9 cellular contexts compared by ENCODE assay signal in genomic region chr1:151069103-151069486, GRCh38. TPM values are rescaled to one million over a fixed set of nuclear protein-coding genes. Genes with fewer than 3 reads are reported as not detected.
A peak's percentile ranks its signal among the peaks of the same experiment; 100 is the strongest.
DNase-seq lines count a peak whose midpoint lies in the region; ATAC-seq and TF ChIP-seq lines count a peak whose summit lies in the region.
"Had no signal": no experiment of that assay in that cellular context is flagged by ENCODE, and none has a peak within 500 bp of the region (broad histone marks: within the 10 kb centered on the region; RNA-seq: fewer than 3 reads in every experiment).

No MANE protein-coding gene starts in this region.

- H3K27me3 ChIP-seq in PC-9 (ENCODE audit: insufficient read depth, low read depth) (no peaks in the 10 kb centered on the region), endodermal cell (ENCODE audit: control insufficient read depth, insufficient read depth, low read length, poor library complexity, severe bottlenecking) (no peaks in the 10 kb centered on the region)

- intact Hi-C loops in PC-9 (cut with micrococcal nuclease; ENCODE audit: unreplicated experiment) = loop anchor here (10.0 kb wide), 1 partner anchor 504 kb away; no protein-coding TSS in a partner anchor

- H4K20me1 ChIP-seq in PC-9 (ENCODE audit: insufficient read depth) = no peaks in the 10 kb centered on the region

- POLR2A ChIA-PET in PC-9 (lab: Charles Lee; ENCODE audit: unreplicated experiment) = no interaction called here

- CTCF ChIA-PET in PC-9 (lab: Charles Lee) = no interaction called here

- no peaks in the 10 kb centered on the region for H3K36me3 ChIP-seq in PC-9 (ENCODE audit: low read depth)
- peaks cover 46% of the 10 kb centered on the region for H3K36me3 ChIP-seq in endodermal cell (ENCODE audit: control insufficient read depth, insufficient read depth, low read length)

- no peak overlapping the region for H3K4me2 ChIP-seq in PC-9

- peaks cover 14% of the 10 kb centered on the region for H3K79me2 ChIP-seq in PC-9 (ENCODE audit: low read depth)

- no peak overlapping the region for H3K9ac ChIP-seq in endodermal cell (ENCODE audit: extremely low read depth, low read length, poor library complexity, severe bottlenecking)

- peaks cover 14% of the 10 kb centered on the region for H3K36me3 Mint-ChIP-seq in T-helper 2 cell treated with Interferon-gamma antibody and Interleukin-4, amounts not matched to agents 5 μg/mL and 100 μg/mL, for 36 hours (ENCODE audit: low read depth)
- H3K36me3 Mint-ChIP-seq in endodermal cell (ENCODE audit: low read depth) = peaks cover 25% of the 10 kb centered on the region
- peaks cover 24% of the 10 kb centered on the region for H3K36me3 Mint-ChIP-seq in stimulated activated effector memory CD8-positive, alpha-beta T cell treated with anti-CD3 and anti-CD28 coated beads, Interleukin-12 subunit alpha, Interleukin-12 subunit beta, amount 100 ng/mL, for 72 hours

- TF ChIP-seq CTCF in PC-9 (conservative IDR thresholded peaks at IDR 0.05) (no peak), endodermal cell (conservative IDR thresholded peaks at IDR 0.05) (no peak)

- H3F3A ChIP-seq in PC-9 (ENCODE audit: insufficient read depth, low read depth) = peaks cover 27% of the 10 kb centered on the region

- H3K27ac Mint-ChIP-seq in T-helper 2 cell treated with Interferon-gamma antibody and Interleukin-4, amounts not matched to agents 5 μg/mL and 100 μg/mL, for 36 hours = peak overlapping the region; percentile 63
- H3K27ac Mint-ChIP-seq in endodermal cell = peak overlapping the region; percentile 46
- peak overlapping the region; percentile 98 for H3K27ac Mint-ChIP-seq in stimulated activated effector memory CD8-positive, alpha-beta T cell treated with anti-CD3 and anti-CD28 coated beads, Interleukin-12 subunit alpha, Interleukin-12 subunit beta, amount 100 ng/mL, for 72 hours

- no peaks in the 10 kb centered on the region for H3K9me3 Mint-ChIP-seq in T-helper 2 cell treated with Interferon-gamma antibody and Interleukin-4, amounts not matched to agents 5 μg/mL and 100 μg/mL, for 36 hours
- no peaks in the 10 kb centered on the region for H3K9me3 Mint-ChIP-seq in endodermal cell
- H3K9me3 Mint-ChIP-seq in stimulated activated effector memory CD8-positive, alpha-beta T cell treated with anti-CD3 and anti-CD28 coated beads, Interleukin-12 subunit alpha, Interleukin-12 subunit beta, amount 100 ng/mL, for 72 hours = no peaks in the 10 kb centered on the region

- H2AFZ ChIP-seq in PC-9 = no peak overlapping the region

- ATAC-seq in stimulated activated effector memory CD8-positive, alpha-beta T cell treated with anti-CD3 and anti-CD28 coated beads, Interleukin-12 subunit alpha, Interleukin-12 subunit beta, amount 100 ng/mL, for 72 hours = no peak
- ATAC-seq in GM18517 (IDR thresholded peaks at IDR 0.05; ENCODE audit: unreplicated experiment) = no peak

- H3K4me3 Mint-ChIP-seq in T-helper 2 cell treated with Interferon-gamma antibody and Interleukin-4, amounts not matched to agents 5 μg/mL and 100 μg/mL, for 36 hours = peak overlapping the region; percentile 95
- H3K4me3 Mint-ChIP-seq in endodermal cell = peak overlapping the region; percentile 89
- H3K4me3 Mint-ChIP-seq in stimulated activated effector memory CD8-positive, alpha-beta T cell treated with anti-CD3 and anti-CD28 coated beads, Interleukin-12 subunit alpha, Interleukin-12 subunit beta, amount 100 ng/mL, for 72 hours = peak overlapping the region; percentile 91

- H3K27me3 Mint-ChIP-seq in T-helper 2 cell treated with Interferon-gamma antibody and Interleukin-4, amounts not matched to agents 5 μg/mL and 100 μg/mL, for 36 hours (ENCODE audit: low read depth) = no peaks in the 10 kb centered on the region
- H3K27me3 Mint-ChIP-seq in endodermal cell (ENCODE audit: insufficient read depth) = no peaks in the 10 kb centered on the region

- peaks cover 17% of the 10 kb centered on the region for H3K4me1 ChIP-seq in PC-9 (replicated peaks; ENCODE audit: insufficient read depth)
- H3K4me1 ChIP-seq in endodermal cell (ENCODE audit: control insufficient read depth, insufficient read depth, low read length) = no peaks in the 10 kb centered on the region

- H3K9me3 ChIP-seq in PC-9 (ENCODE audit: insufficient read depth, low read depth) (no peaks in the 10 kb centered on the region), endodermal cell (ENCODE audit: control insufficient read depth, low read length) (no peaks in the 10 kb centered on the region)

- DNase-seq in T-helper 2 cell treated with Interferon-gamma antibody and Interleukin-4, amounts not matched to agents 5 μg/mL and 100 μg/mL, for 36 hours (ENCODE audit: low spot score) = no peak
- no peak for DNase-seq in T-helper 2 cell
- no peak for DNase-seq in PC-9
- DNase-seq in endodermal cell = no peak
- DNase-seq in stimulated activated effector memory CD8-positive, alpha-beta T cell treated with anti-CD3 and anti-CD28 coated beads, Interleukin-12 subunit alpha, Interleukin-12 subunit beta, amount 100 ng/mL, for 72 hours (ENCODE audit: low spot score in 2 of 2) = no peak
- DNase-seq in NCI-H526 treated with DMSO at 0.1 percent for 48 hours (lab: John Stamatoyannopoulos, UW) = no peak
- DNase-seq in iPS-NIHi7 (ENCODE audit: extremely low spot score) = no peak
- DNase-seq: MM.1S had no signal

- H3K4me3 ChIP-seq in PC-9 (no peak overlapping the region), endodermal cell (ENCODE audit: low read length) (no peak overlapping the region)

- H3K9me2 ChIP-seq in PC-9 (ENCODE audit: insufficient read depth) = no peaks in the 10 kb centered on the region

- 96 to 97% methylated on average over 5 of the region's 5 CpGs for WGBS in endodermal cell (ENCODE audit: insufficient coverage in 1 of 2, insufficient read length in 1 of 2), 2 experiments

- H3K27ac ChIP-seq in PC-9 = peak overlapping the region; percentile 20; the same call in 1 of the 2 replicates
- peak overlapping the region; percentile 24 for H3K27ac ChIP-seq in endodermal cell (ENCODE audit: low read depth, low read length)

- no TSS peak for BruUV-seq in PC-9 (replicated peaks; lab: Mats Ljungman, UMichigan)

- peaks cover 18% of the 10 kb centered on the region for H3K4me1 Mint-ChIP-seq in T-helper 2 cell treated with Interferon-gamma antibody and Interleukin-4, amounts not matched to agents 5 μg/mL and 100 μg/mL, for 36 hours (ENCODE audit: low read depth)
- peaks cover 16% of the 10 kb centered on the region for H3K4me1 Mint-ChIP-seq in endodermal cell
- peaks cover 12% of the 10 kb centered on the region for H3K4me1 Mint-ChIP-seq in stimulated activated effector memory CD8-positive, alpha-beta T cell treated with anti-CD3 and anti-CD28 coated beads, Interleukin-12 subunit alpha, Interleukin-12 subunit beta, amount 100 ng/mL, for 72 hours

RNA-seq across cellular contexts. Expression of gene GABPB2, which starts 1.5 kb away (rescaled TPM):
- total RNA-seq in PC-9 (2021) = 6.4 and 6.6 TPM in 2 replicates
- 1 to 10 TPM; 7.5 to 7.7 TPM for total RNA-seq in endodermal cell
- polyA plus RNA-seq in endodermal cell (2013, experiment 1 of 2) = 3.3 TPM
- polyA plus RNA-seq in endodermal cell (2013, experiment 2 of 2) = 3.0 TPM

RNA-seq across cellular contexts. Expression of gene MLLT11, which starts 8.9 kb away (rescaled TPM):
- total RNA-seq in PC-9 (2021) (15.0 and 23.3 TPM in 2 replicates), endodermal cell (10 to 100 TPM; 16.5 to 19.2 TPM)
- 121 TPM for polyA plus RNA-seq in endodermal cell (2013, experiment 1 of 2)
- polyA plus RNA-seq in endodermal cell (2013, experiment 2 of 2) = 122 TPM

RNA-seq across cellular contexts. Expression of gene CDC42SE1, which starts 9.7 kb away (rescaled TPM):
- total RNA-seq in PC-9 (2021) (59.4 and 62.8 TPM in 2 replicates), endodermal cell (10 to 100 TPM; 69.8 to 74.5 TPM)
- 70.5 TPM for polyA plus RNA-seq in endodermal cell (2013, experiment 1 of 2)
- 65.0 TPM for polyA plus RNA-seq in endodermal cell (2013, experiment 2 of 2)

RNA-seq across cellular contexts. Expression of gene C1orf56, which starts 21.5 kb away (rescaled TPM):
- total RNA-seq in PC-9 (2021) (1.8 and 2.3 TPM in 2 replicates), endodermal cell (1 to 10 TPM; 4.7 to 6.6 TPM)
- polyA plus RNA-seq in endodermal cell (2013, experiment 1 of 2) = 4.9 TPM
- 6.3 TPM for polyA plus RNA-seq in endodermal cell (2013, experiment 2 of 2)

RNA-seq across cellular contexts. Expression of gene BNIPL, which starts 32.7 kb away (rescaled TPM):
- 3.0 and 3.6 TPM in 2 replicates for total RNA-seq in PC-9 (2021)
- 1 to 10 TPM; 1.6 to 2.9 TPM for total RNA-seq in endodermal cell
- polyA plus RNA-seq in endodermal cell (2013, experiment 1 of 2) = 0.46 TPM
- polyA plus RNA-seq in endodermal cell (2013, experiment 2 of 2) = 0.87 TPM

Comparison
In these comparisons a context has a peak if more than half of its experiments do, and no peak if none do; other contexts are left out.
1. H3K27ac Mint-ChIP-seq: peak in every context shown above with its lines; median percentile 98 in stimulated activated effector memory CD8-positive, alpha-beta T cell treated with anti-CD3 and anti-CD28 coated beads, Interleukin-12 subunit alpha, Interleukin-12 subunit beta, amount 100 ng/mL, for 72 hours; 63 in T-helper 2 cell treated with Interferon-gamma antibody and Interleukin-4, amounts not matched to agents 5 μg/mL and 100 μg/mL, for 36 hours; 46 in endodermal cell.